Comparison of ENCODE assay signal across 9 cellular contexts in genomic region chr17:32551186-32551955, GRCh38.
DNase-seq lines count a peak whose midpoint lies in the region; ATAC-seq and TF ChIP-seq lines count a peak whose summit lies in the region.
"Had no signal": no experiment of that assay in that cellular context is flagged by ENCODE, and none has a peak within 500 bp of the region (broad histone marks: within the 10 kb centered on the region; RNA-seq: fewer than 3 reads in every experiment).

No MANE protein-coding gene starts in this region.

- H3K4me1 Mint-ChIP-seq in HFFc6 (ENCODE audit: low read depth) = peaks cover 18% of the 10 kb centered on the region

- H3K4me3 Mint-ChIP-seq in HFFc6 = peak overlapping the region; percentile 31

- no peak overlapping the region for H3K27ac ChIP-seq in testis

- intact Hi-C loops in testis (cut with DNase I; ENCODE audit: low total_unique reads) = no loop called here

- WGBS in testis, 2 donors = 90 to 92% methylated on average over 8 of the region's 8 CpGs

- no peak for ATAC-seq in GM19397 (IDR thresholded peaks at IDR 0.05; ENCODE audit: unreplicated experiment)

- H3K9me3 Mint-ChIP-seq in HFFc6 = no peaks in the 10 kb centered on the region

- TF ChIP-seq POLR2A in testis (IDR thresholded peaks at IDR 0.05) = no peak

- H3K27me3 ChIP-seq in testis = no peaks in the 10 kb centered on the region

- no peaks in the 10 kb centered on the region for H3K9me3 ChIP-seq in testis

- TF ChIP-seq CTCF in HFFc6 (IDR thresholded peaks at IDR 0.05) = no peak
- no peak for TF ChIP-seq CTCF in testis (IDR thresholded peaks at IDR 0.05)

- H3K4me1 ChIP-seq in testis = no peaks in the 10 kb centered on the region

- DNase-seq in GDM1 (lab: John Stamatoyannopoulos, UW) (peak; percentile 25), HFFc6 (peak; percentile 39), RPMI7951 (ENCODE audit: low read depth) (peak; percentile 74), glomerular visceral epithelial cell (ENCODE audit: extremely low spot score) (peak; percentile 53), testis (no peak), NCI-H345 (lab: John Stamatoyannopoulos, UW) (no peak), NCI-H82 (lab: John Stamatoyannopoulos, UW) (no peak)
- DNase-seq: retina had no signal

- no peaks in the 10 kb centered on the region for H3K36me3 ChIP-seq in testis (ENCODE audit: low read depth, missing control alignments)

- H3K4me3 ChIP-seq in testis = no peak overlapping the region

- H3K36me3 Mint-ChIP-seq in HFFc6 (ENCODE audit: low read depth) = no peaks in the 10 kb centered on the region

- peak overlapping the region; percentile 27; the same call in 1 of the 2 replicates for H3K27ac Mint-ChIP-seq in HFFc6

- peaks cover 2% of the 10 kb centered on the region for H3K27me3 Mint-ChIP-seq in HFFc6 (ENCODE audit: insufficient read depth)

Comparison
In these comparisons a context has a peak if more than half of its experiments do, and no peak if none do; other contexts are left out.
1. DNase-seq: peak in GDM1 (single experiment), HFFc6 (single experiment), RPMI7951 (single experiment) and glomerular visceral epithelial cell (single experiment); none in testis (single experiment), NCI-H345 (single experiment) and NCI-H82 (single experiment).